ENCODE assay signal across 21 cellular contexts in genomic region chr15:93470042-93470441, GRCh38.
"Had no signal": no experiment of that assay in that cellular context is flagged by ENCODE, and none has a peak within 500 bp of the region (broad histone marks: within the 10 kb centered on the region; RNA-seq: fewer than 3 reads in every experiment).

No MANE protein-coding gene starts in this region.

- H3K4me1 Mint-ChIP-seq: activated naive CD4-positive, alpha-beta T cell treated with anti-CD3 and anti-CD28 coated beads, Interleukin-2, amount 50 U/mL, for 24 hours; T-cell had no signal

- H3K4me1 ChIP-seq: breast epithelium had no signal

- ATAC-seq: activated CD4-positive, CD25-positive, alpha-beta regulatory T cell treated with anti-CD3 and anti-CD28 coated beads, Interleukin-2, amount 50 U/mL, for 24 hours; activated CD8-positive, alpha-beta T cell treated with anti-CD3 and anti-CD28 coated beads for 36 hours; Panc1; Right ventricle myocardium inferior; T-cell had no signal

- H3K27ac Mint-ChIP-seq: activated CD8-positive, alpha-beta T cell treated with anti-CD3 and anti-CD28 coated beads for 36 hours; activated naive CD4-positive, alpha-beta T cell treated with anti-CD3 and anti-CD28 coated beads, Interleukin-2, amount 50 U/mL, for 24 hours; T-cell had no signal

- H3K9me3 Mint-ChIP-seq: activated CD8-positive, alpha-beta T cell treated with anti-CD3 and anti-CD28 coated beads for 36 hours; activated naive CD4-positive, alpha-beta T cell treated with anti-CD3 and anti-CD28 coated beads, Interleukin-2, amount 50 U/mL, for 24 hours; T-cell had no signal

- H3K36me3 ChIP-seq: breast epithelium, WERI-Rb-1 had no signal

- H3K4me3 Mint-ChIP-seq: activated CD8-positive, alpha-beta T cell treated with anti-CD3 and anti-CD28 coated beads for 36 hours; activated naive CD4-positive, alpha-beta T cell treated with anti-CD3 and anti-CD28 coated beads, Interleukin-2, amount 50 U/mL, for 24 hours; T-cell had no signal

- H3K36me3 Mint-ChIP-seq: activated naive CD4-positive, alpha-beta T cell treated with anti-CD3 and anti-CD28 coated beads, Interleukin-2, amount 50 U/mL, for 24 hours; T-cell had no signal

- H3K27me3 ChIP-seq: breast epithelium had no signal

- H3K9me3 ChIP-seq: breast epithelium had no signal

- H3K4me3 ChIP-seq: breast epithelium, SK-N-MC had no signal

- H3K27me3 Mint-ChIP-seq: activated naive CD4-positive, alpha-beta T cell treated with anti-CD3 and anti-CD28 coated beads, Interleukin-2, amount 50 U/mL, for 24 hours had no signal

- H3K27ac ChIP-seq: breast epithelium, SK-N-MC, WERI-Rb-1 had no signal

- DNase-seq: activated CD4-positive, alpha-beta T cell treated with anti-CD3 and anti-CD28 coated beads for 4 hours; activated CD8-positive, alpha-beta memory T cell treated with anti-CD3 and anti-CD28 coated beads, Interleukin-2, amount 50 U/mL, for 4 hours; activated CD8-positive, alpha-beta T cell treated with anti-CD3 and anti-CD28 coated beads for 36 hours; aorta; NCI-H1092; NCI-H1417; NCI-H2029; NCI-H2107; NCI-H510A treated with DMSO at 0.1 percent for 48 hours; NCI-H69; NK-92 treated with Interleukin-12 subunit alpha and Interleukin-12 subunit beta, amount 100 ng/mL, for 24 hours; OCI-M1; RPMI8226; T-cell; WERI-Rb-1 had no signal
